Comparison of ENCODE assay signal across 8 cellular contexts in the genomic region with DNA sequence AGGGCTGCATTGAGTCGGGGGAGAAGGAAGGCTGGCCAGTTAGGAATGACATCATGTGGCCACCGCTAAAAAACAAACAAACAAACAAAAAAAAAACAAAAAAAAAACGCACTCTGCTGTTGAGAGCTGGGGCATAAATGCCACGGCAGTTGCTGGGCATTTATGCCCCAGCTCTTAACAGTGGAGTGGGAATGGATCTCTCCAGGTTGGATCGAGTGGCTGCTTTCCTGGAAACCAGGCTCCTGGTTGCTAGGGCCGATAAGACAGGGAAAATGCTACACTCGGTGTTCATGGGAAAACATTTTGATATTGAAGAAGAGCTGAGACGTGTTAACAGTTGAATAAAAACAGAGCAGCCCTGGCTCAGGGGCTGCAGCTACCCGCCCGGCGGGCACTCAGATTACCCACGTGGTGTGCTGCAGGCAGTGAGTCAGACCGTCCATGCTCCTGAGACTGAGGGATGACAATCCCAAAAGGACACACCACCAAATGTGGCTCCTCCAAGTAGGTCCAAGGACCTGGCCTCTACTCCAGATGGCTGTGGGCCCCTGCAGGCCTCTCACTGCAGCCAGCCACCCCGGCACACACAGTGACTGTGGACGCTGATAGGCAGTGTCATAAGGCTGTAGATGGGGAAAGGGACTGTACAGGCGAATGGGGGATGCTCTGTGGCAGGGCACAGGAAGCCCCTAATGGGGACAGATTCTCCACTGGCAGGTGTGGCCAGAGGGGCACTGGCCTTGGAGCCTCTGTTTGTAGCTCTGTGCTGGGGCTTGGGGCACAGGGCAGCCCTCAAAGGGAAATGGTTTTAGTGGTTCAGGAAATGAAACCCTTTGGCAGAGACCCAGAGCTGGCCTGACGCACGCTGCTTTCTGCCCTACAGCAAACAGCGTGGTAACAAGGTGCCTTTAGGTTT.
DNase-seq lines count a peak whose midpoint lies in the region; ATAC-seq and TF ChIP-seq lines count a peak whose summit lies in the region.

No MANE protein-coding gene starts in this region.

- intact Hi-C loops in Calu3 (cut with micrococcal nuclease; ENCODE audit: unreplicated experiment) (loop anchor here (10.0 kb wide), 2 partner anchors 139 to 229 kb away; no protein-coding TSS in a partner anchor), cardiac septum (cut with DNase I) (no loop called here)

- ATAC-seq in GM19328 (IDR thresholded peaks at IDR 0.05; ENCODE audit: unreplicated experiment) (peak; percentile 58), HG03442 (IDR thresholded peaks at IDR 0.05; ENCODE audit: unreplicated experiment) (peak; percentile 73)

- peak overlapping the region; percentile 75 for H3K27ac ChIP-seq in RWPE1

- H3K9me3 Mint-ChIP-seq in Calu3 (ENCODE audit: low read depth, unreplicated experiment): no peaks in the 10 kb centered on the region
- H3K9me3 Mint-ChIP-seq in osteocyte (ENCODE audit: unreplicated experiment): no peaks in the 10 kb centered on the region

- CTCF ChIA-PET in Calu3 (lab: Charles Lee): interaction anchor here (0.6 kb wide), 1 partner anchor 608 kb away, joined by 3 read pairs; no protein-coding TSS in a partner anchor
- CTCF ChIA-PET in RWPE1 (lab: Yijun Ruan, JAX): interaction anchor here (0.6 kb wide), 1 partner anchor 283 kb away, joined by 4 read pairs; no protein-coding TSS in a partner anchor

- TF ChIP-seq CTCF in Calu3 (IDR thresholded peaks at IDR 0.05; ENCODE audit: unreplicated experiment) (no peak), RWPE1 (conservative IDR thresholded peaks at IDR 0.05; ENCODE audit: low read depth) (no peak), osteocyte (IDR thresholded peaks at IDR 0.05) (no peak)

- DNase-seq in Calu3 (peak; percentile 46), RWPE1 (ENCODE audit: low spot score) (no peak), cardiac septum (ENCODE audit: low spot score) (peak; percentile 79), stromal cell of bone marrow (ENCODE audit: low read depth) (peak; percentile 20), osteocyte (ENCODE audit: extremely low spot score, unreplicated experiment) (no peak), kidney glomerular epithelial cell (lab: John Stamatoyannopoulos, UW) (no peak)

- H3K36me3 Mint-ChIP-seq in Calu3 (ENCODE audit: insufficient read depth, unreplicated experiment) (peaks cover 13% of the 10 kb centered on the region), osteocyte (ENCODE audit: unreplicated experiment) (no peaks in the 10 kb centered on the region)

- BruUV-seq in Calu3 (replicated peaks; lab: Mats Ljungman, UMichigan): no TSS peak

- H3K27me3 Mint-ChIP-seq in Calu3 (ENCODE audit: unreplicated experiment) (no peaks in the 10 kb centered on the region), osteocyte (ENCODE audit: unreplicated experiment) (peaks cover 9% of the 10 kb centered on the region)

- POLR2A ChIA-PET in RWPE1 (lab: Yijun Ruan, JAX; ENCODE audit: low non-redundant PET): no interaction called here

- no peaks in the 10 kb centered on the region for H3K4me1 Mint-ChIP-seq in Calu3 (ENCODE audit: low read depth, unreplicated experiment)
- H3K4me1 Mint-ChIP-seq in osteocyte (ENCODE audit: unreplicated experiment): peaks cover 2% of the 10 kb centered on the region

- no peak overlapping the region for H3K4me3 Mint-ChIP-seq in Calu3 (ENCODE audit: low read depth, unreplicated experiment)
- no peak overlapping the region for H3K4me3 Mint-ChIP-seq in osteocyte (ENCODE audit: unreplicated experiment)

- no peak overlapping the region for H3K27ac Mint-ChIP-seq in Calu3 (ENCODE audit: unreplicated experiment)
- H3K27ac Mint-ChIP-seq in osteocyte (ENCODE audit: unreplicated experiment): no peak overlapping the region

Comparison
In these comparisons a context has a peak if more than half of its experiments do, and no peak if none do; other contexts are left out.
1. DNase-seq: peak in Calu3 (single experiment), cardiac septum (single experiment) and stromal cell of bone marrow (single experiment); none in RWPE1 (single experiment), osteocyte (single experiment) and kidney glomerular epithelial cell (single experiment).